Comparison of ENCODE assay signal across 1 cellular context in genomic region chr2:146031158-146031557, GRCh38.
TF ChIP-seq lines count a peak whose summit lies in the region.

No MANE protein-coding gene starts in this region.

TF ChIP-seq in GM23338, 12 proteins besides CTCF, POLR2A, EP300 and RAD21 (continued from another document):
- TF ChIP-seq REST (IDR thresholded peaks at IDR 0.05; ENCODE audit: unreplicated experiment) (no peak), ZNF462 (CRISPR knock-in tag; IDR thresholded peaks at IDR 0.05) (no peak), ETS1 (IDR thresholded peaks at IDR 0.05) (no peak), ZNF331 (CRISPR knock-in tag; IDR thresholded peaks at IDR 0.05; ENCODE audit: low read depth) (no peak), JUNB (IDR thresholded peaks at IDR 0.05; ENCODE audit: unreplicated experiment) (no peak), EZH2 (IDR thresholded peaks at IDR 0.05; ENCODE audit: low read depth, unreplicated experiment) (no peak), STAT1 (IDR thresholded peaks at IDR 0.05; ENCODE audit: unreplicated experiment) (no peak)
